ENCODE assay signal across 17 cellular contexts in genomic region chr17:66950325-66950724, GRCh38. TPM values are rescaled to one million over a fixed set of nuclear protein-coding genes. Genes with fewer than 3 reads are reported as not detected.
"Had no signal": no experiment of that assay in that cellular context is flagged by ENCODE, and none has a peak within 500 bp of the region (broad histone marks: within the 10 kb centered on the region; RNA-seq: fewer than 3 reads in every experiment).

No MANE protein-coding gene starts in this region.

- H3K4me2 ChIP-seq: neural progenitor cell had no signal

- H3K36me3 ChIP-seq: lower lobe of right lung, neural progenitor cell, sigmoid colon had no signal

- H3K9me3 ChIP-seq: lower lobe of right lung, sigmoid colon had no signal

- DNase-seq: activated CD4-positive, alpha-beta T cell treated with anti-CD3 and anti-CD28 coated beads for 1 hour; activated CD4-positive, alpha-beta T cell treated with anti-CD3 and anti-CD28 coated beads, Interleukin-2, amount 50 U/mL, for 4 hours; activated naive CD4-positive, alpha-beta T cell treated with anti-CD3 and anti-CD28 coated beads for 36 hours; activated naive CD8-positive, alpha-beta T cell treated with anti-CD3 and anti-CD28 coated beads, Interleukin-2, amount 50 U/mL, for 24 hours; aorta; dermis blood vessel endothelial cell; effector memory CD8-positive, alpha-beta T cell; foreskin keratinocyte; glutamatergic neuron; lower lobe of right lung; naive B cell; sigmoid colon; stimulated activated CD4-positive, alpha-beta T cell treated with anti-CD3 and anti-CD28 coated beads, Interleukin-1b, Interleukin-23, amount 100 ng/mL, for 48 hours had no signal

- H3K27ac ChIP-seq: foreskin keratinocyte, lower lobe of right lung, neural progenitor cell, VCaP had no signal

- H2AFZ ChIP-seq: neural progenitor cell had no signal

- H3K27me3 ChIP-seq: neural progenitor cell, sigmoid colon had no signal

- H3K4me1 ChIP-seq: lower lobe of right lung, neural progenitor cell had no signal

- H3K9ac ChIP-seq: neural progenitor cell had no signal

- H3K4me3 ChIP-seq: lower lobe of right lung, neural progenitor cell, sigmoid colon had no signal

- ATAC-seq: activated naive CD8-positive, alpha-beta T cell treated with anti-CD3 and anti-CD28 coated beads, Interleukin-2, amount 50 U/mL, for 24 hours; effector memory CD8-positive, alpha-beta T cell; foreskin keratinocyte; lower lobe of right lung had no signal

RNA-seq across cellular contexts. Expression of gene CACNG4, which starts 14.2 kb away (rescaled TPM):
- total RNA-seq: activated naive CD4-positive, alpha-beta T cell treated with anti-CD3 and anti-CD28 coated beads for 36 hours; activated T-helper 2 cell treated with anti-CD3 and anti-CD28 coated beads, Interferon-gamma antibody, Interleukin-2, Interleukin-4, amounts not matched to agents 10 μg/mL and 5 μg/mL and 100 μg/mL, durations not matched to agents 14 hours and 24 hours and 36 hours; aorta; bronchial epithelial cell; dermis blood vessel endothelial cell had no signal
- polyA plus RNA-seq: aorta had no signal
